Comparison of ENCODE assay signal across 22 cellular contexts in the genomic region with DNA sequence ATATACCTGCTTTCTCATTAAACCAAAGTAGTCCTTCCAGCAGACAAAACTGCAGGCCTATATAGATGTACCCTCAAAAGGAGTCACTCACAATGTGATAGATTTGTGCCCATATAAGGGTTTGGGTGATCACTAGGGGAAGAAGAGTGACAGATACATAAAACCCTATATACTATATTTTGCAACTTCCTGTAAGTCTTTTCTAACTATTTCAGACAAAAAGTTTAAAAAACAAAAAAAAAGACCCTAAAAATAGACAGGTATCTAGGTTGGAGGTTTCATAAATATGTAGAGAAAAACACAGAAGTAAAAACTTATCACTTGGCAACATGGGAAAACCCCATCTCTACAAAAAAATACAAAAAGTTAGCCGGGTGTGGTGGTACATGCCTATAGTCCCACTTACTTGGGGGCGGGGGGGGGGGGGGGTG. TPM values are rescaled to one million over a fixed set of nuclear protein-coding genes. Genes with fewer than 3 reads are reported as not detected.
DNase-seq lines count a peak whose midpoint lies in the region; ATAC-seq and TF ChIP-seq lines count a peak whose summit lies in the region.
"Had no signal": no experiment of that assay in that cellular context is flagged by ENCODE, and none has a peak within 500 bp of the region (broad histone marks: within the 10 kb centered on the region; RNA-seq: fewer than 3 reads in every experiment).

No MANE protein-coding gene starts in this region.

- H3K27ac ChIP-seq in suprapubic skin, result no peak overlapping the region
- H3K27ac ChIP-seq: testis had no signal

- peaks cover 38% of the 10 kb centered on the region for H3K4me1 Mint-ChIP-seq in activated naive CD8-positive, alpha-beta T cell (ENCODE audit: low read depth)
- H3K4me1 Mint-ChIP-seq in activated naive CD8-positive, alpha-beta T cell treated with anti-CD3 and anti-CD28 coated beads, Interleukin-2, amount 50 U/mL, for 24 hours, result peaks cover 59% of the 10 kb centered on the region
- peaks cover 14% of the 10 kb centered on the region for H3K4me1 Mint-ChIP-seq in T-helper 17 cell
- peaks cover 23 to 54% of the 10 kb centered on the region in 2 donors for H3K4me1 Mint-ChIP-seq in stimulated activated naive B cell treated with anti-CD40 and anti-IgM and Interleukin-4, amounts not matched to agents 10 μg/mL and 1 μg/mL and 100 μg/mL, for 72 hours
- H3K4me1 Mint-ChIP-seq in Calu3 (ENCODE audit: low read depth, unreplicated experiment), result peaks cover 8% of the 10 kb centered on the region

- H3K36me3 ChIP-seq in suprapubic skin, result peaks cover 62% of the 10 kb centered on the region

- no peaks in the 10 kb centered on the region for H3K27me3 ChIP-seq in suprapubic skin
- H3K27me3 ChIP-seq: testis had no signal

- H3K4me1 ChIP-seq in suprapubic skin, result peaks cover 23% of the 10 kb centered on the region

- no peak for TF ChIP-seq POLR2A in suprapubic skin (IDR thresholded peaks at IDR 0.05)

- BruUV-seq in Calu3 (replicated peaks; lab: Mats Ljungman, UMichigan), result no TSS peak

- no peaks in the 10 kb centered on the region for H3K9me3 ChIP-seq in T-helper 17 cell (ENCODE audit: control insufficient read depth, low read length, poor library complexity, severe bottlenecking)
- no peaks in the 10 kb centered on the region for H3K9me3 ChIP-seq in suprapubic skin
- H3K9me3 ChIP-seq: mucosa of descending colon, testis had no signal

- CTCF ChIA-PET in Calu3 (lab: Charles Lee), result no interaction called here

- no peak overlapping the region for H3K4me3 ChIP-seq in suprapubic skin
- H3K4me3 ChIP-seq: mucosa of descending colon, testis had no signal

- TF ChIP-seq EP300 in suprapubic skin (IDR thresholded peaks at IDR 0.05), result no peak

- TF ChIP-seq CTCF in suprapubic skin (IDR thresholded peaks at IDR 0.05) (no peak), Calu3 (IDR thresholded peaks at IDR 0.05; ENCODE audit: unreplicated experiment) (no peak)

- H3K9me3 Mint-ChIP-seq in activated naive CD8-positive, alpha-beta T cell (ENCODE audit: low read depth), result no peaks in the 10 kb centered on the region
- H3K9me3 Mint-ChIP-seq in activated naive CD8-positive, alpha-beta T cell treated with anti-CD3 and anti-CD28 coated beads, Interleukin-2, amount 50 U/mL, for 24 hours, result no peaks in the 10 kb centered on the region
- no peaks in the 10 kb centered on the region for H3K9me3 Mint-ChIP-seq in stimulated activated naive B cell treated with anti-CD40 and anti-IgM and Interleukin-4, amounts not matched to agents 10 μg/mL and 1 μg/mL and 100 μg/mL, for 72 hours
- no peaks in the 10 kb centered on the region for H3K9me3 Mint-ChIP-seq in Calu3 (ENCODE audit: low read depth, unreplicated experiment)
- H3K9me3 Mint-ChIP-seq: activated CD4-positive, alpha-beta T cell treated with anti-CD3 and anti-CD28 coated beads, Interleukin-2, amount 10 ng/mL, durations not matched to agents 7 days and 5 days; activated naive CD4-positive, alpha-beta T cell treated with anti-CD3 and anti-CD28 coated beads for 36 hours; CD14-positive monocyte; endodermal cell had no signal

- ATAC-seq in activated naive CD8-positive, alpha-beta T cell treated with anti-CD3 and anti-CD28 coated beads, Interleukin-2, amount 50 U/mL, for 24 hours, result no peak
- ATAC-seq in GM19035 (IDR thresholded peaks at IDR 0.05; ENCODE audit: unreplicated experiment) (peak; percentile 37), T-helper 17 cell (peak; percentile 10), GM21825 (IDR thresholded peaks at IDR 0.05; ENCODE audit: unreplicated experiment) (no peak)
- ATAC-seq in stimulated activated naive B cell treated with anti-CD40 and anti-IgM and Interleukin-4, amounts not matched to agents 10 μg/mL and 1 μg/mL and 100 μg/mL, for 72 hours (replicated peaks), result peak; percentile 38 to 55
- ATAC-seq: left ventricle myocardium superior, mucosa of descending colon had no signal

- peaks cover 8% of the 10 kb centered on the region for H3K36me3 Mint-ChIP-seq in activated naive CD8-positive, alpha-beta T cell
- peaks cover 51% of the 10 kb centered on the region for H3K36me3 Mint-ChIP-seq in activated naive CD8-positive, alpha-beta T cell treated with anti-CD3 and anti-CD28 coated beads, Interleukin-2, amount 50 U/mL, for 24 hours (ENCODE audit: low read depth)
- H3K36me3 Mint-ChIP-seq in T-helper 17 cell (ENCODE audit: low read depth), result peaks cover 9% of the 10 kb centered on the region
- H3K36me3 Mint-ChIP-seq in stimulated activated naive B cell treated with anti-CD40 and anti-IgM and Interleukin-4, amounts not matched to agents 10 μg/mL and 1 μg/mL and 100 μg/mL, for 72 hours, result peaks cover 31 to 43% of the 10 kb centered on the region in 2 donors
- peaks cover 61% of the 10 kb centered on the region for H3K36me3 Mint-ChIP-seq in Calu3 (ENCODE audit: insufficient read depth, unreplicated experiment)

- H3K4me3 Mint-ChIP-seq in activated naive CD8-positive, alpha-beta T cell, result peak overlapping the region; percentile 30
- no peak overlapping the region for H3K4me3 Mint-ChIP-seq in activated naive CD8-positive, alpha-beta T cell treated with anti-CD3 and anti-CD28 coated beads, Interleukin-2, amount 50 U/mL, for 24 hours
- H3K4me3 Mint-ChIP-seq in T-helper 17 cell (no peak overlapping the region), Calu3 (ENCODE audit: low read depth, unreplicated experiment) (no peak overlapping the region)
- H3K4me3 Mint-ChIP-seq in stimulated activated naive B cell treated with anti-CD40 and anti-IgM and Interleukin-4, amounts not matched to agents 10 μg/mL and 1 μg/mL and 100 μg/mL, for 72 hours, result peak overlapping the region; percentile 13 to 54
- H3K4me3 Mint-ChIP-seq: activated CD4-positive, alpha-beta T cell treated with anti-CD3 and anti-CD28 coated beads, Interleukin-2, amount 10 ng/mL, durations not matched to agents 7 days and 5 days; activated naive CD4-positive, alpha-beta T cell treated with anti-CD3 and anti-CD28 coated beads for 36 hours; CD14-positive monocyte; endodermal cell had no signal

- H3K27ac Mint-ChIP-seq in activated naive CD8-positive, alpha-beta T cell, result no peak overlapping the region
- H3K27ac Mint-ChIP-seq in activated naive CD8-positive, alpha-beta T cell treated with anti-CD3 and anti-CD28 coated beads, Interleukin-2, amount 50 U/mL, for 24 hours, result no peak overlapping the region
- H3K27ac Mint-ChIP-seq in T-helper 17 cell (peak overlapping the region; percentile 60), Calu3 (ENCODE audit: unreplicated experiment) (no peak overlapping the region)
- peak overlapping the region; percentile 88 for H3K27ac Mint-ChIP-seq in stimulated activated naive B cell treated with anti-CD40 and anti-IgM and Interleukin-4, amounts not matched to agents 10 μg/mL and 1 μg/mL and 100 μg/mL, for 72 hours
- H3K27ac Mint-ChIP-seq: activated naive CD4-positive, alpha-beta T cell treated with anti-CD3 and anti-CD28 coated beads for 36 hours; endodermal cell had no signal

- DNase-seq in activated naive CD8-positive, alpha-beta T cell treated with anti-CD3 and anti-CD28 coated beads, Interleukin-2, amount 50 U/mL, for 24 hours, result no peak
- DNase-seq in T-helper 17 cell, result no peak
- no peak for DNase-seq in stimulated activated naive B cell treated with anti-CD40 and anti-IgM and Interleukin-4, amounts not matched to agents 10 μg/mL and 1 μg/mL and 100 μg/mL, for 72 hours
- DNase-seq in suprapubic skin (ENCODE audit: low spot score in 2 of 2), result no peak
- DNase-seq in Calu3, result no peak
- DNase-seq: activated CD4-positive, alpha-beta T cell treated with anti-CD3 and anti-CD28 coated beads, Interleukin-2, amount 10 ng/mL, durations not matched to agents 7 days and 5 days; activated naive CD4-positive, alpha-beta T cell treated with anti-CD3 and anti-CD28 coated beads for 36 hours; endodermal cell; head of caudate nucleus; KG1; left ventricle myocardium superior; mucosa of descending colon; NCI-H1048; NCI-H2081 treated with DMSO at 0.1 percent for 48 hours; NCI-H510A; stimulated activated CD4-positive, alpha-beta T cell treated with anti-CD3 and anti-CD28 coated beads, Interleukin-12 subunit alpha, Interleukin-12 subunit beta, amount 100 ng/mL, for 4 hours; stimulated activated CD8-positive, alpha-beta memory T cell treated with anti-CD3 and anti-CD28 coated beads, Interleukin-4, amount 100 ng/mL, for 48 hours; testis had no signal

- WGBS in suprapubic skin, result 62% methylated on average over 2 of the region's 2 CpGs

- no peaks in the 10 kb centered on the region for H3K27me3 Mint-ChIP-seq in activated naive CD8-positive, alpha-beta T cell
- no peaks in the 10 kb centered on the region for H3K27me3 Mint-ChIP-seq in activated naive CD8-positive, alpha-beta T cell treated with anti-CD3 and anti-CD28 coated beads, Interleukin-2, amount 50 U/mL, for 24 hours
- H3K27me3 Mint-ChIP-seq in T-helper 17 cell (no peaks in the 10 kb centered on the region), Calu3 (ENCODE audit: unreplicated experiment) (no peaks in the 10 kb centered on the region)
- H3K27me3 Mint-ChIP-seq in stimulated activated naive B cell treated with anti-CD40 and anti-IgM and Interleukin-4, amounts not matched to agents 10 μg/mL and 1 μg/mL and 100 μg/mL, for 72 hours, result no peaks in the 10 kb centered on the region
- H3K27me3 Mint-ChIP-seq: activated CD4-positive, alpha-beta T cell treated with anti-CD3 and anti-CD28 coated beads, Interleukin-2, amount 10 ng/mL, durations not matched to agents 7 days and 5 days had no signal

- intact Hi-C loops in Calu3 (cut with micrococcal nuclease; ENCODE audit: unreplicated experiment), result loop anchor here (10.0 kb wide), 1 partner anchor 421 kb away; a partner anchor contains a TSS

RNA-seq across cellular contexts. Expression of a gene that starts 3.0 kb away (rescaled TPM):
- total RNA-seq in T-helper 17 cell (10 to 100 TPM; 24.5 to 26.3 TPM), suprapubic skin (10 to 100 TPM in 3 of 4 donors, 1 to 10 TPM in 1; 8.1 to 12.5 (median 11.9) TPM), Calu3 (2022) (7.1 and 8.8 TPM in 2 replicates)

Comparison
In these comparisons a context has a peak if more than half of its experiments do, and no peak if none do; other contexts are left out.
1. H3K4me3 Mint-ChIP-seq: peak in activated naive CD8-positive, alpha-beta T cell (single experiment) and stimulated activated naive B cell treated with anti-CD40 and anti-IgM and Interleukin-4, amounts not matched to agents 10 μg/mL and 1 μg/mL and 100 μg/mL, for 72 hours (2 of 2); none in activated naive CD8-positive, alpha-beta T cell treated with anti-CD3 and anti-CD28 coated beads, Interleukin-2, amount 50 U/mL, for 24 hours (single experiment), T-helper 17 cell (single experiment) and Calu3 (single experiment).
2. H3K27ac Mint-ChIP-seq: peak in T-helper 17 cell (single experiment) and stimulated activated naive B cell treated with anti-CD40 and anti-IgM and Interleukin-4, amounts not matched to agents 10 μg/mL and 1 μg/mL and 100 μg/mL, for 72 hours (single experiment); none in activated naive CD8-positive, alpha-beta T cell (single experiment), activated naive CD8-positive, alpha-beta T cell treated with anti-CD3 and anti-CD28 coated beads, Interleukin-2, amount 50 U/mL, for 24 hours (single experiment) and Calu3 (single experiment).
3. ATAC-seq: peak in GM19035 (single experiment), T-helper 17 cell (single experiment) and stimulated activated naive B cell treated with anti-CD40 and anti-IgM and Interleukin-4, amounts not matched to agents 10 μg/mL and 1 μg/mL and 100 μg/mL, for 72 hours (2 of 2); none in activated naive CD8-positive, alpha-beta T cell treated with anti-CD3 and anti-CD28 coated beads, Interleukin-2, amount 50 U/mL, for 24 hours (single experiment) and GM21825 (single experiment).